ENCODE assay signal across 8 cellular contexts in the genomic region with DNA sequence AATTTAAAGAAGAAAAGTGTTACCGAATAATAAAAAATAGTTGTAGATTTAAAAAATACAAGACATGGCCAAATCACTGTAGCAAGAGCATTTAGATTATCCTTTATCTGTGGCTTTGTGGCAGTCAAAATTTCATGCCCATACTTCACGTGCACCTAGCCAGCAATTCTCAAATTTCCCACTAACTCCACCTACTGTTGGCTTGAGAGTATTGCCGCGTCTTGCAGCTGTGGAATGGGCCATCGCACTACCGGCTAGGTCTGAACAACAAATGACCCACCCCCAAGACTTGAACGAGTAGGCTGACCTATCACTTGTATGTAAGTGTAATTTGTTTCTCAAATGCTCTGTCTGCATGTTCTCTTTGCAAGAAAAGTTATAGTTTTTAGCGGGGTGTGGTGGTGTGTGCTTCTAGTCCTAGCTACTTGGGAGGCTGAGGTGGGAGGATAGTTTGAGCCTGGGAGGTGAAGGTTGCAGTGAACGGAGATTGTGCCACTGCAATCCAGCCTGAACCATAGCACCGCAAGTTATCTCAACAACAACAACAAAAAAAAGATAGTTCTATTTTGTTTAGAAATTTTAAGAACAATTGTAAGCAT.
DNase-seq lines count a peak whose midpoint lies in the region; ATAC-seq and TF ChIP-seq lines count a peak whose summit lies in the region.

No MANE protein-coding gene starts in this region.

- H3K36me3 Mint-ChIP-seq in effector memory CD8-positive, alpha-beta T cell (ENCODE audit: insufficient read depth) = no peaks in the 10 kb centered on the region

- no peak overlapping the region for H3K4me3 ChIP-seq in KMS-11 (IDR thresholded peaks at IDR 0.05; ENCODE audit: insufficient read depth, low read depth, low read length)
- no peak overlapping the region for H3K4me3 ChIP-seq in SU-DHL-6 (ENCODE audit: insufficient read depth, low read length, poor library complexity, severe bottlenecking)

- no peaks in the 10 kb centered on the region for H3K9me3 ChIP-seq in SU-DHL-6 (ENCODE audit: insufficient read depth, low read length)

- H3K4me1 ChIP-seq in KMS-11 (ENCODE audit: low read depth, poor library complexity, severe bottlenecking) = no peaks in the 10 kb centered on the region

- H3K9me3 Mint-ChIP-seq in effector memory CD8-positive, alpha-beta T cell = peaks cover 4 to 7% of the 10 kb centered on the region in 2 donors

- H4K20me1 ChIP-seq in KMS-11 (ENCODE audit: insufficient read depth) (no peaks in the 10 kb centered on the region), SU-DHL-6 (ENCODE audit: low read depth, low read length) (no peaks in the 10 kb centered on the region)

- no peaks in the 10 kb centered on the region for H3K27me3 Mint-ChIP-seq in effector memory CD8-positive, alpha-beta T cell

- no peaks in the 10 kb centered on the region for H3K79me2 ChIP-seq in KMS-11 (ENCODE audit: insufficient read depth, low read depth)
- no peaks in the 10 kb centered on the region for H3K79me2 ChIP-seq in SU-DHL-6 (ENCODE audit: insufficient read depth, low read length)

- no peaks in the 10 kb centered on the region for H3K4me1 Mint-ChIP-seq in effector memory CD8-positive, alpha-beta T cell (ENCODE audit: low read depth in 2 of 2)

- H3K9ac ChIP-seq in KMS-11 (no peak overlapping the region), SU-DHL-6 (ENCODE audit: low read length) (no peak overlapping the region)

- TF ChIP-seq CTCF in KMS-11 (conservative IDR thresholded peaks at IDR 0.05; ENCODE audit: low read depth, low read length) = peak; percentile 70
- TF ChIP-seq CTCF in SU-DHL-6 (IDR thresholded peaks at IDR 0.05; ENCODE audit: insufficient read depth, low read length, poor library complexity, severe bottlenecking) = peak; percentile 49

- H2AFZ ChIP-seq in KMS-11 (ENCODE audit: low read depth) (no peak overlapping the region), SU-DHL-6 (ENCODE audit: low read depth, low read length, severe bottlenecking) (no peak overlapping the region)

- peak in 2 of 3 donors; percentile 7 to 24 for DNase-seq in stimulated activated CD4-positive, alpha-beta T cell treated with anti-CD3 and anti-CD28 coated beads, Interleukin-12 subunit alpha, Interleukin-12 subunit beta, amount 100 ng/mL, for 48 hours (ENCODE audit: low read depth in 2 of 3, low spot score in 1 of 3)
- DNase-seq in stimulated activated CD4-positive, alpha-beta T cell treated with anti-CD3 and anti-CD28 coated beads, Interleukin-12 subunit alpha, Interleukin-12 subunit beta, amount 100 ng/mL, for 4 hours = no peak
- peak; percentile 41 for DNase-seq in foreskin melanocyte
- DNase-seq in stimulated activated naive CD8-positive, alpha-beta T cell treated with anti-CD3 and anti-CD28 coated beads, Interleukin-15, Interleukin-2, amounts not matched to agents 100 U/mL and 50 U/mL, for 24 hours = peak; percentile 7
- no peak for DNase-seq in effector memory CD8-positive, alpha-beta T cell

- H3F3A ChIP-seq in SU-DHL-6 (ENCODE audit: insufficient read depth) = no peaks in the 10 kb centered on the region

- peak; percentile 59 for ATAC-seq in stimulated activated naive CD8-positive, alpha-beta T cell treated with anti-CD3 and anti-CD28 coated beads, Interleukin-15, Interleukin-2, amounts not matched to agents 100 U/mL and 50 U/mL, for 24 hours
- ATAC-seq in effector memory CD8-positive, alpha-beta T cell (replicated peaks) = no peak
- no peak for ATAC-seq in HG03097 (IDR thresholded peaks at IDR 0.05; ENCODE audit: low FRiP score, unreplicated experiment)

- no peak overlapping the region for H3K27ac Mint-ChIP-seq in effector memory CD8-positive, alpha-beta T cell

- H3K36me3 ChIP-seq in KMS-11 (ENCODE audit: insufficient read depth) = no peaks in the 10 kb centered on the region
- H3K36me3 ChIP-seq in SU-DHL-6 (ENCODE audit: low read length) = no peaks in the 10 kb centered on the region

- H3K27ac ChIP-seq in KMS-11 = no peak overlapping the region
- H3K27ac ChIP-seq in SU-DHL-6 (ENCODE audit: low read depth, low read length) = no peak overlapping the region

- H3K4me2 ChIP-seq in KMS-11 = no peak overlapping the region
- no peak overlapping the region for H3K4me2 ChIP-seq in SU-DHL-6 (ENCODE audit: low read depth, low read length, poor library complexity, severe bottlenecking)

- no peak overlapping the region for H3K4me3 Mint-ChIP-seq in effector memory CD8-positive, alpha-beta T cell

- H3K27me3 ChIP-seq in KMS-11 (ENCODE audit: insufficient read depth, low read depth) (no peaks in the 10 kb centered on the region), SU-DHL-6 (ENCODE audit: low read length) (no peaks in the 10 kb centered on the region)

- no peaks in the 10 kb centered on the region for H3K9me2 ChIP-seq in SU-DHL-6 (replicated peaks; ENCODE audit: insufficient read depth, low read length)

Comparison
In these comparisons a context has a peak if more than half of its experiments do, and no peak if none do; other contexts are left out.
1. DNase-seq: peak in stimulated activated CD4-positive, alpha-beta T cell treated with anti-CD3 and anti-CD28 coated beads, Interleukin-12 subunit alpha, Interleukin-12 subunit beta, amount 100 ng/mL, for 48 hours (2 of 3), foreskin melanocyte (single experiment) and stimulated activated naive CD8-positive, alpha-beta T cell treated with anti-CD3 and anti-CD28 coated beads, Interleukin-15, Interleukin-2, amounts not matched to agents 100 U/mL and 50 U/mL, for 24 hours (single experiment); none in stimulated activated CD4-positive, alpha-beta T cell treated with anti-CD3 and anti-CD28 coated beads, Interleukin-12 subunit alpha, Interleukin-12 subunit beta, amount 100 ng/mL, for 4 hours (single experiment) and effector memory CD8-positive, alpha-beta T cell (0 of 3).